In genomic region chr17:39943702-39944392, GRCh38 we compare ENCODE assay signal across 23 cellular contexts. TPM values are rescaled to one million over a fixed set of nuclear protein-coding genes. Genes with fewer than 3 reads are reported as not detected.
"Had no signal": no experiment of that assay in that cellular context is flagged by ENCODE, and none has a peak within 500 bp of the region (broad histone marks: within the 10 kb centered on the region; RNA-seq: fewer than 3 reads in every experiment).

No MANE protein-coding gene starts in this region.

- H3K4me3 ChIP-seq: cardiac muscle cell, right atrium auricular region, suprapubic skin had no signal

- H3K9me3 ChIP-seq: right atrium auricular region, suprapubic skin had no signal

- H3K27ac ChIP-seq: cardiac muscle cell, right atrium auricular region, suprapubic skin had no signal

- H3K9me3 Mint-ChIP-seq: activated B cell treated with CpG ODN at 0.5 μM for 24 hours; activated CD4-positive, alpha-beta memory T cell treated with anti-CD3 and anti-CD28 coated beads for 36 hours; effector memory CD8-positive, alpha-beta T cell; nephron progenitor cell; stimulated activated naive CD8-positive, alpha-beta T cell treated with anti-CD3 and anti-CD28 coated beads, Interleukin-15, amount 100 ng/mL, for 72 hours had no signal

- DNase-seq: activated B cell treated with CpG ODN at 0.5 μM for 24 hours; activated CD4-positive, alpha-beta memory T cell treated with anti-CD3 and anti-CD28 coated beads for 36 hours; activated CD4-positive, alpha-beta T cell treated with anti-CD3 and anti-CD28 coated beads for 4 hours; activated T-cell treated with anti-CD3 and anti-CD28 coated beads for 4 hours; effector memory CD8-positive, alpha-beta T cell; foreskin fibroblast; hippocampal formation; left colon; nephron progenitor cell; small intestine; stimulated activated CD4-positive, alpha-beta T cell treated with anti-CD3 and anti-CD28 coated beads, Interleukin-15, amount 100 ng/mL, for 24 hours; stimulated activated CD4-positive, alpha-beta T cell treated with anti-CD3 and anti-CD28 coated beads, Interleukin-2, amount 100 ng/mL, for 48 hours; stimulated activated naive CD8-positive, alpha-beta T cell treated with anti-CD3 and anti-CD28 coated beads, Interleukin-15, amount 100 ng/mL, for 72 hours; T-helper 9 cell; trophoblast cell had no signal

- H3K27me3 Mint-ChIP-seq: activated B cell treated with CpG ODN at 0.5 μM for 24 hours; activated CD4-positive, alpha-beta memory T cell treated with anti-CD3 and anti-CD28 coated beads for 36 hours; activated naive CD8-positive, alpha-beta T cell had no signal

- H3K4me1 ChIP-seq: right atrium auricular region had no signal

- H3K27ac Mint-ChIP-seq: activated B cell treated with CpG ODN at 0.5 μM for 24 hours; activated CD4-positive, alpha-beta memory T cell treated with anti-CD3 and anti-CD28 coated beads for 36 hours; activated naive CD8-positive, alpha-beta T cell; effector memory CD8-positive, alpha-beta T cell; nephron progenitor cell; progenitor cell of endocrine pancreas had no signal

- ATAC-seq: effector memory CD8-positive, alpha-beta T cell; left colon; stimulated activated naive CD8-positive, alpha-beta T cell treated with anti-CD3 and anti-CD28 coated beads, Interleukin-15, amount 100 ng/mL, for 72 hours had no signal

- H3K36me3 ChIP-seq: cardiac muscle cell, right atrium auricular region, suprapubic skin had no signal

- H3K27me3 ChIP-seq: cardiac muscle cell, right atrium auricular region had no signal

- H3K36me3 Mint-ChIP-seq: activated CD4-positive, alpha-beta memory T cell treated with anti-CD3 and anti-CD28 coated beads for 36 hours; activated naive CD8-positive, alpha-beta T cell had no signal

- H3K4me3 Mint-ChIP-seq: activated B cell treated with CpG ODN at 0.5 μM for 24 hours; activated CD4-positive, alpha-beta memory T cell treated with anti-CD3 and anti-CD28 coated beads for 36 hours; activated naive CD8-positive, alpha-beta T cell; effector memory CD8-positive, alpha-beta T cell; nephron progenitor cell; stimulated activated naive CD8-positive, alpha-beta T cell treated with anti-CD3 and anti-CD28 coated beads, Interleukin-15, amount 100 ng/mL, for 72 hours had no signal

RNA-seq across cellular contexts. Expression of gene LRRC3C, which starts 16.3 kb away (rescaled TPM):
- total RNA-seq: activated B cell treated with CpG ODN at 0.5 μM for 24 hours; activated CD4-positive, alpha-beta memory T cell treated with anti-CD3 and anti-CD28 coated beads for 36 hours; cardiac muscle cell; dermis microvascular lymphatic vessel endothelial cell; left colon; myocyte; omental fat pad; progenitor cell of endocrine pancreas; right atrium auricular region had no signal
- polyA plus RNA-seq: cardiac muscle cell, small intestine had no signal

RNA-seq across cellular contexts. Expression of gene GSDMA, which starts 19.0 kb away (rescaled TPM):
- total RNA-seq: activated B cell treated with CpG ODN at 0.5 μM for 24 hours, cardiac muscle cell, dermis microvascular lymphatic vessel endothelial cell, myocyte, progenitor cell of endocrine pancreas had no signal
- polyA plus RNA-seq: cardiac muscle cell had no signal
